1 cellular context compared by ENCODE assay signal in the genomic region with DNA sequence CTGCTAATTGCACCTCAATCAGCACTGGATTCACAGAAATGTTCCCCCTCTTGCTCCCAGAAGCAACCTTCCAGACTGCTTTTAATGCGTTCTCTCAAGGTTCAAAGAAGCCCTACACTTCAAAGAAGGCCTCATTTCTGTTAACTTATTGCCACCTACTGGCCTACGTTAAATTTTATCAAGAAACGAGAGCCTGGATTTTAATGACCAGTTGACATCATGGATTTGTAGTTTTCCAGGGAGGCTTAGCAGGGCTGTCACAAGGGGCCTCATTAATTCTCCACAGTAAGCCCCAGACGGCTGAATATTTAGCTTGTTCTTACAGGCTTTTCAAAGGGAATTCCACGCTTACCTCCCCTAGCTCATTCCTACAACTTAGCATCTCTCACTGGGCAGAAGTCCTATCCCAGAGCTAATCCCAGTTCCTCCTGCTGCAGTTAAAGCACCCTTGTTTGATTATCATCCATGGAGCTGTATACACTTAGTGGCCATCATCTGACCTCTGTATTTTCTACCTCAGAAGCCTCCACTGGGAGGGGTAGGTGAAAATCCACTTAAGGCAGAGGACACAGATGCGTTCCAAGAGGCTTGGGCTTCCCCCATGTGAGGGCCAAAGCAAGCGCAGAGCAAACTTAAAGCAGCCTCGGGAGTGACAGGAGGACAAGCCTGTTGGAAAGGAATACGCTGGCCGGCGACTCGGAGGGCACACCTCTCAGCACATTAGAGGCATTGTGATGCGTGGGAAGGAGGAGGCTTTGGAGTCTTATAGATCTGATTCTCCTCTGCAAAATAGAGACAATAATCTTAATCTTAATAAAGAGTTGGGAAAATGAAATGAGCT.
TF ChIP-seq lines count a peak whose summit lies in the region.

No MANE protein-coding gene starts in this region.

TF ChIP-seq in GM23338, 12 proteins besides CTCF, POLR2A, EP300 and RAD21 (continued from another document):
- TF ChIP-seq, protein P1, sequence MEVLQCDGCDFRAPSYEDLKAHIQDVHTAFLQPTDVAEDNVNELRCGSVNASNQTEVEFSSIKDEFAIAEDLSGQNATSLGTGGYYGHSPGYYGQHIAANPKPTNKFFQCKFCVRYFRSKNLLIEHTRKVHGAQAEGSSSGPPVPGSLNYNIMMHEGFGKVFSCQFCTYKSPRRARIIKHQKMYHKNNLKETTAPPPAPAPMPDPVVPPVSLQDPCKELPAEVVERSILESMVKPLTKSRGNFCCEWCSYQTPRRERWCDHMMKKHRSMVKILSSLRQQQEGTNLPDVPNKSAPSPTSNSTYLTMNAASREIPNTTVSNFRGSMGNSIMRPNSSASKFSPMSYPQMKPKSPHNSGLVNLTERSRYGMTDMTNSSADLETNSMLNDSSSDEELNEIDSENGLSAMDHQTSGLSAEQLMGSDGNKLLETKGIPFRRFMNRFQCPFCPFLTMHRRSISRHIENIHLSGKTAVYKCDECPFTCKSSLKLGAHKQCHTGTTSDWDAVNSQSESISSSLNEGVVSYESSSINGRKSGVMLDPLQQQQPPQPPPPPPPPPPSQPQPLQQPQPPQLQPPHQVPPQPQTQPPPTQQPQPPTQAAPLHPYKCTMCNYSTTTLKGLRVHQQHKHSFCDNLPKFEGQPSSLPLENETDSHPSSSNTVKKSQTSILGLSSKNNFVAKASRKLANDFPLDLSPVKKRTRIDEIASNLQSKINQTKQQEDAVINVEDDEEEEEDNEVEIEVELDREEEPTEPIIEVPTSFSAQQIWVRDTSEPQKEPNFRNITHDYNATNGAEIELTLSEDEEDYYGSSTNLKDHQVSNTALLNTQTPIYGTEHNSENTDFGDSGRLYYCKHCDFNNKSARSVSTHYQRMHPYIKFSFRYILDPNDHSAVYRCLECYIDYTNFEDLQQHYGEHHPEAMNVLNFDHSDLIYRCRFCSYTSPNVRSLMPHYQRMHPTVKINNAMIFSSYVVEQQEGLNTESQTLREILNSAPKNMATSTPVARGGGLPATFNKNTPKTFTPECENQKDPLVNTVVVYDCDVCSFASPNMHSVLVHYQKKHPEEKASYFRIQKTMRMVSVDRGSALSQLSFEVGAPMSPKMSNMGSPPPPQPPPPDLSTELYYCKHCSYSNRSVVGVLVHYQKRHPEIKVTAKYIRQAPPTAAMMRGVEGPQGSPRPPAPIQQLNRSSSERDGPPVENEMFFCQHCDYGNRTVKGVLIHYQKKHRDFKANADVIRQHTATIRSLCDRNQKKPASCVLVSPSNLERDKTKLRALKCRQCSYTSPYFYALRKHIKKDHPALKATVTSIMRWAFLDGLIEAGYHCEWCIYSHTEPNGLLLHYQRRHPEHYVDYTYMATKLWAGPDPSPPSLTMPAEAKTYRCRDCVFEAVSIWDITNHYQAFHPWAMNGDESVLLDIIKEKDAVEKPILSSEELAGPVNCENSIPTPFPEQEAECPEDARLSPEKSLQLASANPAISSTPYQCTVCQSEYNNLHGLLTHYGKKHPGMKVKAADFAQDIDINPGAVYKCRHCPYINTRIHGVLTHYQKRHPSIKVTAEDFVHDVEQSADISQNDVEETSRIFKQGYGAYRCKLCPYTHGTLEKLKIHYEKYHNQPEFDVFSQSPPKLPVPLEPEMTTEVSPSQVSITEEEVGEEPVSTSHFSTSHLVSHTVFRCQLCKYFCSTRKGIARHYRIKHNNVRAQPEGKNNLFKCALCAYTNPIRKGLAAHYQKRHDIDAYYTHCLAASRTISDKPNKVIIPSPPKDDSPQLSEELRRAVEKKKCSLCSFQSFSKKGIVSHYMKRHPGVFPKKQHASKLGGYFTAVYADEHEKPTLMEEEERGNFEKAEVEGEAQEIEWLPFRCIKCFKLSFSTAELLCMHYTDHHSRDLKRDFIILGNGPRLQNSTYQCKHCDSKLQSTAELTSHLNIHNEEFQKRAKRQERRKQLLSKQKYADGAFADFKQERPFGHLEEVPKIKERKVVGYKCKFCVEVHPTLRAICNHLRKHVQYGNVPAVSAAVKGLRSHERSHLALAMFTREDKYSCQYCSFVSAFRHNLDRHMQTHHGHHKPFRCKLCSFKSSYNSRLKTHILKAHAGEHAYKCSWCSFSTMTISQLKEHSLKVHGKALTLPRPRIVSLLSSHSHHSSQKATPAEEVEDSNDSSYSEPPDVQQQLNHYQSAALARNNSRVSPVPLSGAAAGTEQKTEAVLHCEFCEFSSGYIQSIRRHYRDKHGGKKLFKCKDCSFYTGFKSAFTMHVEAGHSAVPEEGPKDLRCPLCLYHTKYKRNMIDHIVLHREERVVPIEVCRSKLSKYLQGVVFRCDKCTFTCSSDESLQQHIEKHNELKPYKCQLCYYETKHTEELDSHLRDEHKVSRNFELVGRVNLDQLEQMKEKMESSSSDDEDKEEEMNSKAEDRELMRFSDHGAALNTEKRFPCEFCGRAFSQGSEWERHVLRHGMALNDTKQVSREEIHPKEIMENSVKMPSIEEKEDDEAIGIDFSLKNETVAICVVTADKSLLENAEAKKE (CRISPR knock-in tag; IDR thresholded peaks at IDR 0.05), result no peak
- TF ChIP-seq ZNF114 (CRISPR knock-in tag; IDR thresholded peaks at IDR 0.05) (no peak), POLR2AphosphoS5 (IDR thresholded peaks at IDR 0.05; ENCODE audit: low read depth) (no peak), CREB1 (CRISPR knock-in tag; IDR thresholded peaks at IDR 0.05; ENCODE audit: low read depth) (no peak), EZH2phosphoT487 (IDR thresholded peaks at IDR 0.05; ENCODE audit: unreplicated experiment) (no peak), STAT1 (IDR thresholded peaks at IDR 0.05; ENCODE audit: unreplicated experiment) (no peak), ZNF331 (CRISPR knock-in tag; IDR thresholded peaks at IDR 0.05; ENCODE audit: low read depth) (no peak), NANOG (IDR thresholded peaks at IDR 0.05; ENCODE audit: borderline replicate concordance) (no peak), EZH2 (IDR thresholded peaks at IDR 0.05; ENCODE audit: low read depth, unreplicated experiment) (no peak)
- TF ChIP-seq, protein P2, sequence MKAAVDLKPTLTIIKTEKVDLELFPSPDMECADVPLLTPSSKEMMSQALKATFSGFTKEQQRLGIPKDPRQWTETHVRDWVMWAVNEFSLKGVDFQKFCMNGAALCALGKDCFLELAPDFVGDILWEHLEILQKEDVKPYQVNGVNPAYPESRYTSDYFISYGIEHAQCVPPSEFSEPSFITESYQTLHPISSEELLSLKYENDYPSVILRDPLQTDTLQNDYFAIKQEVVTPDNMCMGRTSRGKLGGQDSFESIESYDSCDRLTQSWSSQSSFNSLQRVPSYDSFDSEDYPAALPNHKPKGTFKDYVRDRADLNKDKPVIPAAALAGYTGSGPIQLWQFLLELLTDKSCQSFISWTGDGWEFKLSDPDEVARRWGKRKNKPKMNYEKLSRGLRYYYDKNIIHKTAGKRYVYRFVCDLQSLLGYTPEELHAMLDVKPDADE (IDR thresholded peaks at IDR 0.05), result no peak
- TF ChIP-seq, protein P3, sequence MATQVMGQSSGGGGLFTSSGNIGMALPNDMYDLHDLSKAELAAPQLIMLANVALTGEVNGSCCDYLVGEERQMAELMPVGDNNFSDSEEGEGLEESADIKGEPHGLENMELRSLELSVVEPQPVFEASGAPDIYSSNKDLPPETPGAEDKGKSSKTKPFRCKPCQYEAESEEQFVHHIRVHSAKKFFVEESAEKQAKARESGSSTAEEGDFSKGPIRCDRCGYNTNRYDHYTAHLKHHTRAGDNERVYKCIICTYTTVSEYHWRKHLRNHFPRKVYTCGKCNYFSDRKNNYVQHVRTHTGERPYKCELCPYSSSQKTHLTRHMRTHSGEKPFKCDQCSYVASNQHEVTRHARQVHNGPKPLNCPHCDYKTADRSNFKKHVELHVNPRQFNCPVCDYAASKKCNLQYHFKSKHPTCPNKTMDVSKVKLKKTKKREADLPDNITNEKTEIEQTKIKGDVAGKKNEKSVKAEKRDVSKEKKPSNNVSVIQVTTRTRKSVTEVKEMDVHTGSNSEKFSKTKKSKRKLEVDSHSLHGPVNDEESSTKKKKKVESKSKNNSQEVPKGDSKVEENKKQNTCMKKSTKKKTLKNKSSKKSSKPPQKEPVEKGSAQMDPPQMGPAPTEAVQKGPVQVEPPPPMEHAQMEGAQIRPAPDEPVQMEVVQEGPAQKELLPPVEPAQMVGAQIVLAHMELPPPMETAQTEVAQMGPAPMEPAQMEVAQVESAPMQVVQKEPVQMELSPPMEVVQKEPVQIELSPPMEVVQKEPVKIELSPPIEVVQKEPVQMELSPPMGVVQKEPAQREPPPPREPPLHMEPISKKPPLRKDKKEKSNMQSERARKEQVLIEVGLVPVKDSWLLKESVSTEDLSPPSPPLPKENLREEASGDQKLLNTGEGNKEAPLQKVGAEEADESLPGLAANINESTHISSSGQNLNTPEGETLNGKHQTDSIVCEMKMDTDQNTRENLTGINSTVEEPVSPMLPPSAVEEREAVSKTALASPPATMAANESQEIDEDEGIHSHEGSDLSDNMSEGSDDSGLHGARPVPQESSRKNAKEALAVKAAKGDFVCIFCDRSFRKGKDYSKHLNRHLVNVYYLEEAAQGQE (IDR thresholded peaks at IDR 0.05; ENCODE audit: unreplicated experiment), result no peak
